Comparison of ENCODE assay signal across 30 cellular contexts in the genomic region with DNA sequence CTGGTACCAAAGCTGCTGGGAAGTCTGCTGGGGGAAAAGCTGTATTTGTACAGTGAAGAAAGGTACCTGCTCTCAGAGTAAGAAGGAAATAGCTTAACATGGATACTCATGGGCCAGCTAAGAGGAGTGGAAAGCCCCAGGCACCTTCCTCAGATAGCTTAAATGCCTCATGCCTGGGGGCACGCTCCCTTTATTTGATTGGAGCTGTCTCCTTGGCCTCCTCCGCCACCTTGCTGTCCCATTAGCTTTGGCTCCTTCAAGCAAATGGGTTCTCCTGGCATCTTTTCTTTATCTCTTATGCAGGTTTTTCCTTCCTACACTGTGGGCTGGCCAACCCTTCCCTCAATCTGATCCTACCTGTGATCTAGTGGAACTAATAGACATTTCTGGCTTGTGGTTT.
"Had no signal": no experiment of that assay in that cellular context is flagged by ENCODE, and none has a peak within 500 bp of the region (broad histone marks: within the 10 kb centered on the region; RNA-seq: fewer than 3 reads in every experiment).

No MANE protein-coding gene starts in this region.

- H3K4me2 ChIP-seq: hepatocyte had no signal

- H3K79me2 ChIP-seq: hepatocyte had no signal

- H3K4me1 ChIP-seq: esophagus muscularis mucosa, foreskin keratinocyte, gastrocnemius medialis, heart right ventricle had no signal

- H3K27ac Mint-ChIP-seq: activated CD4-positive, alpha-beta memory T cell treated with anti-CD3 and anti-CD28 coated beads for 36 hours; activated CD4-positive, alpha-beta T cell treated with anti-CD3 and anti-CD28 coated beads for 36 hours; activated CD4-positive, alpha-beta T cell treated with anti-CD3 and anti-CD28 coated beads, Interleukin-2, amount 10 ng/mL, durations not matched to agents 24 days and 14 days; activated CD8-positive, alpha-beta memory T cell treated with anti-CD3 and anti-CD28 coated beads, Interleukin-2, amount 10 ng/mL, durations not matched to agents 7 days and 5 days; activated CD8-positive, alpha-beta T cell treated with anti-CD3 and anti-CD28 coated beads, Interleukin-2, amount 10 ng/mL, durations not matched to agents 7 days and 5 days; activated naive CD4-positive, alpha-beta T cell treated with anti-CD3 and anti-CD28 coated beads, Interleukin-2, amount 10 ng/mL, durations not matched to agents 7 days and 5 days; activated naive CD8-positive, alpha-beta T cell; activated T-helper 1 cell treated with anti-CD3 and anti-CD28 coated beads, Interleukin-12 subunit alpha, Interleukin-12 subunit beta, Interleukin-2, Interleukin-4 antibody, amounts not matched to agents 30 ng/mL and 10 ng/mL and 1 ng/mL, durations not matched to agents 14 hours and 24 hours and 36 hours; activated T-helper 2 cell treated with anti-CD3 and anti-CD28 coated beads, Interferon-gamma antibody, Interleukin-2, Interleukin-4, amounts not matched to agents 10 μg/mL and 5 μg/mL and 100 μg/mL, durations not matched to agents 14 hours and 24 hours and 36 hours; dendritic cell treated with granulocyte-macrophage colony-stimulating factor and Interleukin-4, amounts not matched to agents 40 ng/mL and 50 ng/mL, for 4 days; effector memory CD8-positive, alpha-beta T cell had no signal

- H3K4me1 Mint-ChIP-seq: activated CD4-positive, alpha-beta T cell treated with anti-CD3 and anti-CD28 coated beads for 36 hours; activated CD4-positive, alpha-beta T cell treated with anti-CD3 and anti-CD28 coated beads, Interleukin-2, amount 10 ng/mL, durations not matched to agents 24 days and 14 days; activated CD8-positive, alpha-beta memory T cell treated with anti-CD3 and anti-CD28 coated beads, Interleukin-2, amount 10 ng/mL, durations not matched to agents 7 days and 5 days; activated naive CD4-positive, alpha-beta T cell treated with anti-CD3 and anti-CD28 coated beads, Interleukin-2, amount 10 ng/mL, durations not matched to agents 7 days and 5 days; central memory CD8-positive, alpha-beta T cell had no signal

- H3K27ac ChIP-seq: brain microvascular endothelial cell, coronary artery, dorsolateral prefrontal cortex, esophagus muscularis mucosa, foreskin keratinocyte, gastrocnemius medialis, heart right ventricle, hepatocyte had no signal

- H3K9me3 ChIP-seq: esophagus muscularis mucosa, gastrocnemius medialis, heart right ventricle had no signal

- H3K27me3 Mint-ChIP-seq: activated CD4-positive, alpha-beta memory T cell treated with anti-CD3 and anti-CD28 coated beads for 36 hours; activated CD8-positive, alpha-beta memory T cell treated with anti-CD3 and anti-CD28 coated beads, Interleukin-2, amount 10 ng/mL, durations not matched to agents 7 days and 5 days; central memory CD8-positive, alpha-beta T cell; dendritic cell treated with granulocyte-macrophage colony-stimulating factor and Interleukin-4, amounts not matched to agents 40 ng/mL and 50 ng/mL, for 4 days had no signal

- H3K36me3 Mint-ChIP-seq: activated CD4-positive, alpha-beta memory T cell treated with anti-CD3 and anti-CD28 coated beads for 36 hours; activated CD8-positive, alpha-beta memory T cell treated with anti-CD3 and anti-CD28 coated beads, Interleukin-2, amount 10 ng/mL, durations not matched to agents 7 days and 5 days; activated naive CD4-positive, alpha-beta T cell treated with anti-CD3 and anti-CD28 coated beads, Interleukin-2, amount 10 ng/mL, durations not matched to agents 7 days and 5 days; activated naive CD8-positive, alpha-beta T cell had no signal

- H3K36me3 ChIP-seq: brain microvascular endothelial cell, esophagus muscularis mucosa, gastrocnemius medialis, heart right ventricle had no signal

- H3K4me3 ChIP-seq: coronary artery, dorsolateral prefrontal cortex, esophagus muscularis mucosa, gastrocnemius medialis, heart right ventricle, hepatocyte had no signal

- H3K4me3 Mint-ChIP-seq: activated CD4-positive, alpha-beta memory T cell treated with anti-CD3 and anti-CD28 coated beads for 36 hours; activated CD4-positive, alpha-beta T cell treated with anti-CD3 and anti-CD28 coated beads for 36 hours; activated CD4-positive, alpha-beta T cell treated with anti-CD3 and anti-CD28 coated beads, Interleukin-2, amount 10 ng/mL, durations not matched to agents 24 days and 14 days; activated CD8-positive, alpha-beta memory T cell treated with anti-CD3 and anti-CD28 coated beads, Interleukin-2, amount 10 ng/mL, durations not matched to agents 7 days and 5 days; activated CD8-positive, alpha-beta T cell treated with anti-CD3 and anti-CD28 coated beads, Interleukin-2, amount 10 ng/mL, durations not matched to agents 7 days and 5 days; activated naive CD4-positive, alpha-beta T cell treated with anti-CD3 and anti-CD28 coated beads, Interleukin-2, amount 10 ng/mL, durations not matched to agents 7 days and 5 days; activated naive CD8-positive, alpha-beta T cell; activated T-helper 1 cell treated with anti-CD3 and anti-CD28 coated beads, Interleukin-12 subunit alpha, Interleukin-12 subunit beta, Interleukin-2, Interleukin-4 antibody, amounts not matched to agents 30 ng/mL and 10 ng/mL and 1 ng/mL, durations not matched to agents 14 hours and 24 hours and 36 hours; central memory CD8-positive, alpha-beta T cell; dendritic cell treated with granulocyte-macrophage colony-stimulating factor and Interleukin-4, amounts not matched to agents 40 ng/mL and 50 ng/mL, for 4 days; effector memory CD8-positive, alpha-beta T cell had no signal

- DNase-seq: activated CD4-positive, alpha-beta memory T cell treated with anti-CD3 and anti-CD28 coated beads for 36 hours; activated CD4-positive, alpha-beta T cell treated with anti-CD3 and anti-CD28 coated beads for 36 hours; activated CD4-positive, alpha-beta T cell treated with anti-CD3 and anti-CD28 coated beads, Interleukin-2, amount 10 ng/mL, durations not matched to agents 24 days and 14 days; activated CD4-positive, CD25-positive, alpha-beta regulatory T cell; activated CD4-positive, CD25-positive, alpha-beta regulatory T cell treated with anti-CD3 and anti-CD28 coated beads, Interleukin-2, amount 50 U/mL, for 72 hours; activated CD8-positive, alpha-beta memory T cell treated with anti-CD3 and anti-CD28 coated beads, Interleukin-2, amount 10 ng/mL, durations not matched to agents 7 days and 5 days; activated CD8-positive, alpha-beta memory T cell treated with anti-CD3 and anti-CD28 coated beads, Interleukin-2, amount 50 U/mL, for 4 hours; activated CD8-positive, alpha-beta T cell treated with anti-CD3 and anti-CD28 coated beads, Interleukin-2, amount 10 ng/mL, durations not matched to agents 7 days and 5 days; activated effector memory CD4-positive, alpha-beta T cell treated with anti-CD3 and anti-CD28 coated beads, Interleukin-2, amount 50 U/mL, for 16 hours; activated naive CD4-positive, alpha-beta T cell treated with anti-CD3 and anti-CD28 coated beads, Interleukin-2, amount 10 ng/mL, durations not matched to agents 7 days and 5 days; activated T-cell treated with anti-CD3 and anti-CD28 coated beads, Interleukin-2, amount 50 U/mL, for 1 hour; activated T-cell treated with anti-CD3 and anti-CD28 coated beads, Interleukin-2, amount 50 U/mL, for 48 hours; amniotic stem cell; brain microvascular endothelial cell; dorsolateral prefrontal cortex; effector CD4-positive, alpha-beta T cell; effector memory CD8-positive, alpha-beta T cell; erythroblast; foreskin keratinocyte; gastrocnemius medialis; heart right ventricle; T-helper 2 cell had no signal

- H2AFZ ChIP-seq: hepatocyte had no signal

- H3K27me3 ChIP-seq: brain microvascular endothelial cell, esophagus muscularis mucosa, foreskin keratinocyte, gastrocnemius medialis, hepatocyte had no signal

- ATAC-seq: activated CD4-positive, alpha-beta T cell treated with anti-CD3 and anti-CD28 coated beads for 36 hours; activated CD8-positive, alpha-beta memory T cell treated with anti-CD3 and anti-CD28 coated beads, Interleukin-2, amount 10 ng/mL, durations not matched to agents 7 days and 5 days; activated CD8-positive, alpha-beta T cell treated with anti-CD3 and anti-CD28 coated beads, Interleukin-2, amount 10 ng/mL, durations not matched to agents 7 days and 5 days; effector memory CD8-positive, alpha-beta T cell; foreskin keratinocyte; gastrocnemius medialis; heart right ventricle had no signal

- H3K9me3 Mint-ChIP-seq: activated CD4-positive, alpha-beta memory T cell treated with anti-CD3 and anti-CD28 coated beads for 36 hours; activated CD4-positive, alpha-beta T cell treated with anti-CD3 and anti-CD28 coated beads, Interleukin-2, amount 10 ng/mL, durations not matched to agents 24 days and 14 days; activated naive CD4-positive, alpha-beta T cell treated with anti-CD3 and anti-CD28 coated beads, Interleukin-2, amount 10 ng/mL, durations not matched to agents 7 days and 5 days; activated T-helper 1 cell treated with anti-CD3 and anti-CD28 coated beads, Interleukin-12 subunit alpha, Interleukin-12 subunit beta, Interleukin-2, Interleukin-4 antibody, amounts not matched to agents 30 ng/mL and 10 ng/mL and 1 ng/mL, durations not matched to agents 14 hours and 24 hours and 36 hours; activated T-helper 2 cell treated with anti-CD3 and anti-CD28 coated beads, Interferon-gamma antibody, Interleukin-2, Interleukin-4, amounts not matched to agents 10 μg/mL and 5 μg/mL and 100 μg/mL, durations not matched to agents 14 hours and 24 hours and 36 hours; central memory CD8-positive, alpha-beta T cell; dendritic cell treated with granulocyte-macrophage colony-stimulating factor and Interleukin-4, amounts not matched to agents 40 ng/mL and 50 ng/mL, for 4 days; effector memory CD8-positive, alpha-beta T cell had no signal
